In the genomic region with DNA sequence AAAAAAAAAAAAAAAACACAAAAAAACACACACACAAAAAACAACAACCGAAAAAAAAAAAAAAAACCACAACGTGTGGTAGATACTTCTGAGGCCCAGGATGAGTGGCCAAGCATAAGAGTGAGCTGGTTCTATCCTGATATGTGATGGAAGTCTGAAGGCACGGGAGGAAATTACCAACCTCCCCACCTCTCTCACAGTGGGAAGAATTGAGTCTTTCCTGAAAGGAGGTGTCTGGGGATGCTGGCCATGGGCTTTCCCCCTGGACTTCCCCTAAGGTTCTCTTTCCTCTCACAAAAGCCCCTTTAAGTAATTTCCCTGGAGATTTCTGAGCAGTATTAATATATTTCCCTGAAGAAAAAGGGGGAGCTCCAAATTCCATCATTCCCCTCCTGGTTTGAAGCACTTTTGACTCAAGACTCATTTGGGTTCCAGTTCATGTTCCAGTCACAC, we compare ENCODE assay signal across 16 cellular contexts.
"Had no signal": no experiment of that assay in that cellular context is flagged by ENCODE, and none has a peak within 500 bp of the region (broad histone marks: within the 10 kb centered on the region; RNA-seq: fewer than 3 reads in every experiment).

No MANE protein-coding gene starts in this region.

- H3K4me3 Mint-ChIP-seq: naive thymus-derived CD8-positive, alpha-beta T cell had no signal

- H3K27ac Mint-ChIP-seq: naive thymus-derived CD8-positive, alpha-beta T cell had no signal

- H3K36me3 ChIP-seq: ascending aorta, prostate gland, right lobe of liver, SJCRH30, spleen had no signal

- H3K4me1 ChIP-seq: prostate gland had no signal

- ATAC-seq: left colon; mucosa of descending colon; naive thymus-derived CD8-positive, alpha-beta T cell; right lobe of liver had no signal

- FAIRE-seq: endothelial cell of umbilical vein, urothelium cell line had no signal

- H3K9me3 Mint-ChIP-seq: naive thymus-derived CD8-positive, alpha-beta T cell had no signal

- H3K27me3 ChIP-seq: ascending aorta, right lobe of liver, SJCRH30 had no signal

- H3K36me3 Mint-ChIP-seq: naive thymus-derived CD8-positive, alpha-beta T cell had no signal

- H3K4me3 ChIP-seq: ascending aorta, mucosa of descending colon, prostate gland, right lobe of liver, SJCRH30, spleen had no signal

- DNase-seq: activated CD4-positive, alpha-beta T cell treated with anti-CD3 and anti-CD28 coated beads for 1 hour; foreskin melanocyte; left colon; mucosa of descending colon; naive thymus-derived CD8-positive, alpha-beta T cell; nucleus accumbens; right lobe of liver; SJCRH30; spleen; stimulated activated CD4-positive, alpha-beta T cell treated with anti-CD3 and anti-CD28 coated beads, Interleukin-1b, Interleukin-23, amount 100 ng/mL, for 48 hours; stimulated activated naive CD4-positive, alpha-beta T cell treated with Interleukin-2 at 50 U/mL for 16 hours; T-helper 9 cell had no signal

- H3K27ac ChIP-seq: ascending aorta, prostate gland, right lobe of liver, SJCRH30, spleen had no signal
